ENCODE assay signal across 8 cellular contexts in genomic region chr16:74984670-74985411, GRCh38. TPM values are rescaled to one million over a fixed set of nuclear protein-coding genes. Genes with fewer than 3 reads are reported as not detected.
DNase-seq lines count a peak whose midpoint lies in the region; ATAC-seq, FAIRE-seq and TF ChIP-seq lines count a peak whose summit lies in the region.

A gene with protein sequence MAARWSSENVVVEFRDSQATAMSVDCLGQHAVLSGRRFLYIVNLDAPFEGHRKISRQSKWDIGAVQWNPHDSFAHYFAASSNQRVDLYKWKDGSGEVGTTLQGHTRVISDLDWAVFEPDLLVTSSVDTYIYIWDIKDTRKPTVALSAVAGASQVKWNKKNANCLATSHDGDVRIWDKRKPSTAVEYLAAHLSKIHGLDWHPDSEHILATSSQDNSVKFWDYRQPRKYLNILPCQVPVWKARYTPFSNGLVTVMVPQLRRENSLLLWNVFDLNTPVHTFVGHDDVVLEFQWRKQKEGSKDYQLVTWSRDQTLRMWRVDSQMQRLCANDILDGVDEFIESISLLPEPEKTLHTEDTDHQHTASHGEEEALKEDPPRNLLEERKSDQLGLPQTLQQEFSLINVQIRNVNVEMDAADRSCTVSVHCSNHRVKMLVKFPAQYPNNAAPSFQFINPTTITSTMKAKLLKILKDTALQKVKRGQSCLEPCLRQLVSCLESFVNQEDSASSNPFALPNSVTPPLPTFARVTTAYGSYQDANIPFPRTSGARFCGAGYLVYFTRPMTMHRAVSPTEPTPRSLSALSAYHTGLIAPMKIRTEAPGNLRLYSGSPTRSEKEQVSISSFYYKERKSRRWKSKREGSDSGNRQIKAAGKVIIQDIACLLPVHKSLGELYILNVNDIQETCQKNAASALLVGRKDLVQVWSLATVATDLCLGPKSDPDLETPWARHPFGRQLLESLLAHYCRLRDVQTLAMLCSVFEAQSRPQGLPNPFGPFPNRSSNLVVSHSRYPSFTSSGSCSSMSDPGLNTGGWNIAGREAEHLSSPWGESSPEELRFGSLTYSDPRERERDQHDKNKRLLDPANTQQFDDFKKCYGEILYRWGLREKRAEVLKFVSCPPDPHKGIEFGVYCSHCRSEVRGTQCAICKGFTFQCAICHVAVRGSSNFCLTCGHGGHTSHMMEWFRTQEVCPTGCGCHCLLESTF (minus strand): TSS chr16:74985123. CDS start chr16:74985017, 106 bp downstream.

- TF ChIP-seq EP300 in esophagus muscularis mucosa (IDR thresholded peaks at IDR 0.05): no peak

- no peak for TF ChIP-seq CTCF in esophagus muscularis mucosa (IDR thresholded peaks at IDR 0.05)

- no peaks in the 10 kb centered on the region for H3K27me3 ChIP-seq in esophagus muscularis mucosa

- intact Hi-C loops in esophagus muscularis mucosa (cut with DNase I): no loop called here

- H3K9me3 Mint-ChIP-seq in activated T-cell treated with anti-CD3 and anti-CD28 coated beads, Interleukin-2, amount 50 U/mL, for 72 hours: no peaks in the 10 kb centered on the region

- peaks cover 4 to 30% (median 23%) of the 10 kb centered on the region in 4 donors for H3K4me1 ChIP-seq in esophagus muscularis mucosa

- peaks cover 0 to 3% of the 10 kb centered on the region in 2 donors for H3K36me3 Mint-ChIP-seq in activated T-cell treated with anti-CD3 and anti-CD28 coated beads, Interleukin-2, amount 50 U/mL, for 72 hours (ENCODE audit: insufficient read depth in 2 of 2)

- H3K27me3 Mint-ChIP-seq in activated T-cell treated with anti-CD3 and anti-CD28 coated beads, Interleukin-2, amount 50 U/mL, for 72 hours (ENCODE audit: low read depth): no peaks in the 10 kb centered on the region

- H3K27ac ChIP-seq in KOPT-K1 (ENCODE audit: low read depth, low read length, poor library complexity, severe bottlenecking): peak within 1 kb of the TSS; percentile 72
- peak within 1 kb of the TSS; percentile 78 to 80 (median 79) for H3K27ac ChIP-seq in esophagus muscularis mucosa (replicated peaks in 1 of 4)

- H3K4me3 ChIP-seq in esophagus muscularis mucosa: peak within 1 kb of the TSS; percentile 73 to 99 (median 88)

- peak within 1 kb of the TSS; percentile 52 for H3K27ac Mint-ChIP-seq in activated T-cell treated with anti-CD3 and anti-CD28 coated beads, Interleukin-2, amount 50 U/mL, for 72 hours

- H3K9me3 ChIP-seq in KOPT-K1 (ENCODE audit: insufficient read depth, low read length, poor library complexity, severe bottlenecking) (no peaks in the 10 kb centered on the region), esophagus muscularis mucosa (no peaks in the 10 kb centered on the region)

- no peak for TF ChIP-seq POLR2A in esophagus muscularis mucosa (IDR thresholded peaks at IDR 0.05; ENCODE audit: low read depth)

- peak; percentile 83 for DNase-seq in DMS79 (lab: John Stamatoyannopoulos, UW)
- peak; percentile 97 for DNase-seq in RCC 7860 (ENCODE audit: low spot score)
- DNase-seq in activated T-cell treated with anti-CD3 and anti-CD28 coated beads, Interleukin-2, amount 50 U/mL, for 72 hours: peak; percentile 99 to 100
- peak; percentile 100 for DNase-seq in esophagus muscularis mucosa (ENCODE audit: extremely low spot score)
- DNase-seq in myocyte (ENCODE audit: low read depth): peak; percentile 100
- peak; percentile 96 to 100 for DNase-seq in stimulated activated CD8-positive, alpha-beta memory T cell treated with anti-CD3 and anti-CD28 coated beads, Interleukin-7, amount 100 ng/mL, for 48 hours (ENCODE audit: extremely low read depth in 1 of 2, low read depth in 1 of 2)

- peaks cover 8% of the 10 kb centered on the region; the same call in 1 of the 2 replicates for H3K36me3 ChIP-seq in KOPT-K1 (ENCODE audit: insufficient read depth, low read length)
- no peaks in the 10 kb centered on the region for H3K36me3 ChIP-seq in esophagus muscularis mucosa

- peak within 1 kb of the TSS; percentile 87 to 92 for H3K4me3 Mint-ChIP-seq in activated T-cell treated with anti-CD3 and anti-CD28 coated beads, Interleukin-2, amount 50 U/mL, for 72 hours

- H3K4me1 Mint-ChIP-seq in activated T-cell treated with anti-CD3 and anti-CD28 coated beads, Interleukin-2, amount 50 U/mL, for 72 hours (ENCODE audit: low read depth): peaks cover 17% of the 10 kb centered on the region

- FAIRE-seq in RCC 7860 (lab: Jason Lieb, UNC): peak; percentile 81

- 0% methylated on average over 6 of the region's 61 CpGs for WGBS in esophagus muscularis mucosa

- peak; percentile 100 for ATAC-seq in GM21786 (IDR thresholded peaks at IDR 0.05; ENCODE audit: unreplicated experiment)
- peak; percentile 99 to 100 for ATAC-seq in activated T-cell treated with anti-CD3 and anti-CD28 coated beads, Interleukin-2, amount 50 U/mL, for 72 hours (replicated peaks in 1 of 2)

RNA-seq across cellular contexts. Expression of the gene that starts here (rescaled TPM):
- total RNA-seq in activated T-cell treated with anti-CD3 and anti-CD28 coated beads, Interleukin-2, amount 50 U/mL, for 72 hours: 100 to 1,000 TPM; 100 to 104 TPM
- 10 to 100 TPM; 15.7 to 27.2 (median 18.6) TPM for total RNA-seq in esophagus muscularis mucosa
- total RNA-seq in myocyte: 14.8 and 15.4 TPM in 2 replicates
- 27.8 TPM for polyA plus RNA-seq in myocyte (2012)

Comparison
In these comparisons a context has a peak if more than half of its experiments do, and no peak if none do; other contexts are left out.
1. Peak in every context shown above with its lines: DNase-seq, ATAC-seq, H3K4me3 ChIP-seq and H3K27ac ChIP-seq.